13 cellular contexts compared by ENCODE assay signal in the genomic region with DNA sequence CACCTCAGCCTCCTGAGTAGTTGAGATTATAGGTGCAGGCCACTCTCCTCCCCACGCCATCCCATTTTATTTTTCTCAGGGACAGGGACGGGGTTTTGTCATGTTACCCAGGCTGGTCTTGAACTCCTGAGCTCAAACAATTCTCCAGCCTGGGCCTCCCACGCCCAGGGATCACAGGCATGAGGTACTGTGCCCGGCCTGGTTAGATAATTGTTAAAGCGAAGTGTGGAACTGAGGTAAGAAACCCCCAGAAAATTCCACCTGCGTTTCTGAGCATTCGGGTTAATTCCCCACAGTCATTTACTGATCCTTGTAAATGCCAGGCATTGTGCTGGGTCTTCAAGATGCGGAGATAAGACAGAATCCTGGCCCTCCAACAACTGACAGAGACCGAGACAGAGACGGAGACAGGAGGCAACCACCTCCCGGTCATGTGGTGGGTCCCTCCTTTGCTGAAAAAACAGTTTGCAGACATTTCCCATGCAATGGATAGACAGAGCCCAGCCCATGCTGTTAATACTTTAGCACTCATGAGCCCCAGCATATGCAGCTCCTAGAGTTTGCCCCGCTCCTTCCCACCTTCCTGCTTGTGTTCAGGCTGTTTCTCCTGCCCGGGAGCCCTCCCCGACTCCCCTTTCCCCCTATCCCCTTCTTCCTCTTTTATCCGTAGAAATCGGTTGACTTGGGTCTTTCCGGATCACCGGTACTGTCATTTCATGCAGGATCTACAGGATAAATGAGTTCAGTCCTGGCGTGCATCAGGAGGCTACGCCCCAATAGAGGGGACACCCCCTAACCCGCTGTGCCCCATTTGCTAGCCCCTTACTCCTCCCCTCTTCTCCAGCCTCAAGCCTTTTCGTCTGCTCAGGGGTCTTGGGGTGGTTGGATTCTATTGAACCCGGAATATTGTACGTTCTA. TPM values are rescaled to one million over a fixed set of nuclear protein-coding genes. Genes with fewer than 3 reads are reported as not detected.
DNase-seq lines count a peak whose midpoint lies in the region; ATAC-seq and TF ChIP-seq lines count a peak whose summit lies in the region.
"Had no signal": no experiment of that assay in that cellular context is flagged by ENCODE, and none has a peak within 500 bp of the region (broad histone marks: within the 10 kb centered on the region; RNA-seq: fewer than 3 reads in every experiment).

No MANE protein-coding gene starts in this region.

- no peak for TF ChIP-seq POLR2A in suprapubic skin (IDR thresholded peaks at IDR 0.05)

- H3K27me3 ChIP-seq in colonic mucosa (no peaks in the 10 kb centered on the region), muscle layer of colon (ENCODE audit: control insufficient read depth in 1 of 2, insufficient read depth in 2 of 2, low read length in 2 of 2) (no peaks in the 10 kb centered on the region), suprapubic skin (no peaks in the 10 kb centered on the region)

- ATAC-seq in HG03135 (IDR thresholded peaks at IDR 0.05; ENCODE audit: unreplicated experiment) (no peak), HG02852 (IDR thresholded peaks at IDR 0.05; ENCODE audit: unreplicated experiment) (no peak), HG03280 (IDR thresholded peaks at IDR 0.05; ENCODE audit: unreplicated experiment) (no peak)
- ATAC-seq: HCT116; K562; naive thymus-derived CD8-positive, alpha-beta T cell had no signal

- POLR2A ChIA-PET in HEK293 (lab: Yijun Ruan, JAX) = interaction anchor here (0.6 to 4.5 kb wide), 6 partner anchors 13 to 196 kb away, joined by 3 to 62 read pairs (median 4); no protein-coding TSS in a partner anchor

- no peak for TF ChIP-seq EP300 in suprapubic skin (IDR thresholded peaks at IDR 0.05)

- H3K36me3 ChIP-seq in HEK293 (ENCODE audit: control insufficient read depth in 2 of 2, insufficient read depth in 1 of 2, low read length in 2 of 2) (peaks cover 0 to 11% of the 10 kb centered on the region in 2 experiments; a peak in 1 of 3 replicates), colonic mucosa (no peaks in the 10 kb centered on the region), muscle layer of colon (ENCODE audit: insufficient read depth, low read length) (peaks cover 27% of the 10 kb centered on the region), suprapubic skin (peaks cover 16% of the 10 kb centered on the region)

- H3K4me1 ChIP-seq in HEK293 (ENCODE audit: control insufficient read depth, insufficient read depth, low read length) = peaks cover 9% of the 10 kb centered on the region
- H3K4me1 ChIP-seq in colonic mucosa = no peaks in the 10 kb centered on the region
- peaks cover 31% of the 10 kb centered on the region for H3K4me1 ChIP-seq in muscle layer of colon (ENCODE audit: insufficient read depth, low read length)
- H3K4me1 ChIP-seq in suprapubic skin = peaks cover 28% of the 10 kb centered on the region

- no peak overlapping the region for H3K4me3 ChIP-seq in HEK293 (ENCODE audit: low read depth, low read length)
- no peak overlapping the region for H3K4me3 ChIP-seq in colonic mucosa
- peak overlapping the region in 1 of 2 donors; percentile 49 for H3K4me3 ChIP-seq in muscle layer of colon (ENCODE audit: low read depth in 1 of 2, low read length in 2 of 2)
- H3K4me3 ChIP-seq in suprapubic skin = peak overlapping the region; percentile 79

- DNase-seq in colonic mucosa (no peak), suprapubic skin (ENCODE audit: low spot score in 2 of 2) (peak; percentile 63 to 71), GM10266 (ENCODE audit: extremely low spot score) (no peak)
- DNase-seq: CD4-positive, CD25-positive, alpha-beta regulatory T cell; naive thymus-derived CD8-positive, alpha-beta T cell; NCI-H2029 treated with DMSO at 0.1 percent for 48 hours had no signal

- H3K9ac ChIP-seq in colonic mucosa (ENCODE audit: low read depth in 2 of 2, low read length in 2 of 2) (peak overlapping the region in 1 of 2 donors; percentile 34), muscle layer of colon (ENCODE audit: low read length) (peak overlapping the region; percentile 63)

- H3K27ac ChIP-seq in HEK293 (ENCODE audit: extremely low read depth, low read depth, low read length) (no peak overlapping the region), colonic mucosa (peak overlapping the region; percentile 0), muscle layer of colon (ENCODE audit: low read depth, low read length) (peak overlapping the region; percentile 79), suprapubic skin (peak overlapping the region; percentile 74)

- WGBS in suprapubic skin = 69% methylated on average over 24 of the region's 24 CpGs

- intact Hi-C loops in colonic mucosa (cut with DNase I) = no loop called here

- H3K9me3 ChIP-seq in HEK293 (ENCODE audit: control insufficient read depth, insufficient read depth, low read depth, low read length) (no peaks in the 10 kb centered on the region), colonic mucosa (no peaks in the 10 kb centered on the region), muscle layer of colon (ENCODE audit: low read length) (no peaks in the 10 kb centered on the region), suprapubic skin (no peaks in the 10 kb centered on the region)

- CTCF ChIA-PET in HEK293 (lab: Yijun Ruan, JAX) = interaction anchor here (0.6 to 2.7 kb wide), 12 partner anchors 33 to 206 kb away, joined by 3 to 55 read pairs (median 6); partner anchors contain the start of gene HS1BP3

- TF ChIP-seq CTCF in HEK293 (tag by site-specific recombination; IDR thresholded peaks at IDR 0.05) = no peak
- TF ChIP-seq CTCF in colonic mucosa (IDR thresholded peaks at IDR 0.05) = no peak
- TF ChIP-seq CTCF in suprapubic skin (IDR thresholded peaks at IDR 0.05) = no peak
- no peak for TF ChIP-seq CTCF in GM10266 (IDR thresholded peaks at IDR 0.05; ENCODE audit: control insufficient read depth, insufficient read depth, low read depth, missing control alignments)

TF ChIP-seq in HEK293, 187 proteins besides CTCF, POLR2A, EP300 and RAD21:
- TF ChIP-seq ZFP69B (tag by site-specific recombination; IDR thresholded peaks at IDR 0.05) = peak; percentile 49; the same call in 1 of the 2 replicates
- TF ChIP-seq SP3 (tag by site-specific recombination; IDR thresholded peaks at IDR 0.05) = no peak

RNA-seq across cellular contexts. Expression of gene RHOB, which starts 1.6 kb away (rescaled TPM):
- 100 to 1,000 TPM in 1 of 2 donors, 10 to 100 TPM in 1; 77.5 to 165 TPM for total RNA-seq in colonic mucosa
- 100 to 1,000 TPM; 404 to 719 (median 568) TPM for total RNA-seq in suprapubic skin

Comparison
In these comparisons a context has a peak if more than half of its experiments do, and no peak if none do; other contexts are left out.
1. DNase-seq: peak in suprapubic skin (2 of 2); none in colonic mucosa (single experiment) and GM10266 (single experiment).